Comparison of ENCODE assay signal across 8 cellular contexts in the genomic region with DNA sequence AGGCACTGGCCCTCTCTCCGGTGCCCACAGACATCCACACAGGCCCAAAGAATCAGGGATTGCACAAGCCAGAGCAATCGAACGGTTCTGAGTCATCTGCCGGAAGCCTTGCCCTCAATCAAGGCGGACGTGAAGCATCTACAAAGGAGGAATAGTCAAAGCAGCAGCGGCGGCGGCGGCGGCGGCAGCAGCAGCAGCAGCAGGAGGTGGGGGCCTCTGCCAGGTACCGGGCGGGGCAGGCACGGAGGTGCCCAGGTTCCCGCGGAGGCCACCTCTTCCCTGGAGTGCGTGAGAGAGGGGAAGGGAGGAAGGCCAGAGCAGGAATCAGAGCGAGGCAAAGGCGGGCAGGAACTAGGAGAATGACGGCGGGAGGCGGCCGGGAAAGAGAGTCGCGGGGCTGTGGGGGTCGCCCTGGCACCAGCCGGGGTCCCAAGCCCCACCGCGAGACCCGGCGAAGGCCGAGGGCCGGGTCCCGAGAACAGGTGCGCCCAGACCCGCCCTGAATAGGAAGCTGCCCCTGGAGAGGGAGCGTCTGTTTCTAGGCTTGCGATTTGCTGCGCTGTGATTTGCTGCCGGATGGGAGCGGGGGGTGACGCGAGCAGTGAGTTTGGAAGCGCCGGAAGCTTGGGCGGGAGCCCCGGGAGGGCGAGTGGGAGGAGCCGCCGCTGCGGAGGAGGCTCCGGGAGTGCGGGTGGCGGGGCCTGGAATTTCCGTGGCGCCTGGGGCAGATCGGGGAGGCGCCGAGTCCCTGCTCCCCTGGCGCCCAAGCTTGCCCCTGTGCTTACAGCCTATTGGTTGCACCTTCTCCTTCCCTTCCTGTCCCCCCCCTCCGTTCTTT. TPM values are rescaled to one million over a fixed set of nuclear protein-coding genes. Genes with fewer than 3 reads are reported as not detected.
A peak's percentile ranks its signal among the peaks of the same experiment; 100 is the strongest.
DNase-seq lines count a peak whose midpoint lies in the region; ATAC-seq, FAIRE-seq and TF ChIP-seq lines count a peak whose summit lies in the region.

A gene with protein sequence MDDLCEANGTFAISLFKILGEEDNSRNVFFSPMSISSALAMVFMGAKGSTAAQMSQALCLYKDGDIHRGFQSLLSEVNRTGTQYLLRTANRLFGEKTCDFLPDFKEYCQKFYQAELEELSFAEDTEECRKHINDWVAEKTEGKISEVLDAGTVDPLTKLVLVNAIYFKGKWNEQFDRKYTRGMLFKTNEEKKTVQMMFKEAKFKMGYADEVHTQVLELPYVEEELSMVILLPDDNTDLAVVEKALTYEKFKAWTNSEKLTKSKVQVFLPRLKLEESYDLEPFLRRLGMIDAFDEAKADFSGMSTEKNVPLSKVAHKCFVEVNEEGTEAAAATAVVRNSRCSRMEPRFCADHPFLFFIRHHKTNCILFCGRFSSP (plus strand): TSS at position 117 of the 838 bp plus-strand sequence. CDS start 8,228 bp downstream, outside the sequence.

- H3K4me3 ChIP-seq in astrocyte of the spinal cord (ENCODE audit: low read depth, low read length) = peak within 1 kb of the TSS; percentile 80
- H3K4me3 ChIP-seq in retinal pigment epithelial cell (ENCODE audit: low read length) = peak within 1 kb of the TSS; percentile 76

- peak; percentile 93 for ATAC-seq in HG02852 (IDR thresholded peaks at IDR 0.05; ENCODE audit: unreplicated experiment)

- no peak for TF ChIP-seq CTCF in astrocyte of the spinal cord (IDR thresholded peaks at IDR 0.05; ENCODE audit: low read depth, low read length)
- no peak for TF ChIP-seq CTCF in retinal pigment epithelial cell (conservative IDR thresholded peaks at IDR 0.05; ENCODE audit: low read depth, low read length)

- in situ Hi-C loops in astrocyte of the spinal cord (cut with HindIII; ENCODE audit: low sequenced_read_pairs) = no loop called here

- peak; percentile 99 for FAIRE-seq in GM12892 (lab: Jason Lieb, UNC)

- TF ChIP-seq POLR2A in GM12892 (IDR thresholded peaks at IDR 0.05; ENCODE audit: low read depth, low read length) = peak; percentile 82

- DNase-seq in GM12892 (ENCODE audit: insufficient read length) = peak; percentile 57
- DNase-seq in NCI-H146 treated with DMSO at 0.1 percent for 48 hours (lab: John Stamatoyannopoulos, UW; ENCODE audit: unreplicated experiment) = peak; percentile 98
- peak; percentile 72 for DNase-seq in T-helper 22 cell (ENCODE audit: low read depth)
- DNase-seq in astrocyte of the spinal cord (ENCODE audit: low read depth, low spot score) = peak; percentile 97
- peak; percentile 47 to 96 (median 89) for DNase-seq in hypothalamus (lab: John Stamatoyannopoulos, UW)
- peak; percentile 79 for DNase-seq in retinal pigment epithelial cell (ENCODE audit: low read depth)
- DNase-seq in NK-92 treated with Interleukin-12 subunit alpha and Interleukin-12 subunit beta, amount 100 ng/mL, for 24 hours (lab: John Stamatoyannopoulos, UW) = no peak

RNA-seq across cellular contexts. Expression of the gene that starts here (rescaled TPM):
- polyA plus RNA-seq in GM12892 (2012; ENCODE audit: missing spikeins) = 10.7 TPM
